14 cellular contexts compared by ENCODE assay signal in the genomic region with DNA sequence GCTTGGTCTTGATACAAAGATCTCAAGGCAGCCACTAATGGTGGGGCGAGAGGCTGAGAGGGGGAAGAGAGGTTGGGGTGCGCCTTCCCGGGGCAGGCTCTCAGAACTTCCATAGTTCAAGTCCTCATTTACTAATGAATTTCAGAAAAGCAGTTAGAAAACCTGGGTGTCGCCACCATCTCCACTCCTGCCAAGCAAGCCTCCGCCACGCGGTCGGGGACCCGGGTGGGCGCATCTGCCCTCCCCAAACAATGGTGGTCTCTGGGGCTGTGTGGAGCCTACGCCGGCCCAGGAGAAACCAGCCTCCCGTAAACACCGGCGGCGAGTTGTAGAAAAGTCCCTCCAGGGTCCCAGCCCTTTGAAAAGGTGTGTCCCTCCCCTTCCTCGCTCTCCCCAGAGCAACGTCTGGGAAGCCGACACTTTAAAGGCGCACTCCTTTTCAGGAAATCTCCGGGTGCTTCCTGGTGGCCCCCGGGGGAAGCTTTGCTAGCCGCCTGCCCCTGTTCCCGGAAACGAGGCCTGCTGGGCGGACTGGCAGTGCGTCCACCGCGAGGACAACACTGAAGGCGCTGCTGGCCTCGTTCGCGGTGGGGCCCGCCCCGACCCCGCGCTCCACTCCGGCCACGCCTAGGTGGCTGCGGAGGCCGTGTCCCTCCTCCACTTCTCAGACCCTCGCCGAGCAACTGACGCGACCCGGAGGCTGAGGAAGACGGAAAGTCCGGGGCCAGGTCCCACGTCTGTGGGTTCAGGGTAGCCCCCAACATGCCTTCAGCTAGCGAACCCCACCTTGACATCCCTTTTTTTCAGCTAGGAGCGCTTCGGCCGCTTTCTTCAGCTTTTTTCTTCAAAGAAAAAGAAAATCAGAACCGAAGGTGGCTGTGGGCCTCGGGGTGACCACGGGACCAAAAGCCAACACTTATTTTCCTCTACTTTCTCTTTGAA. TPM values are rescaled to one million over a fixed set of nuclear protein-coding genes. Genes with fewer than 3 reads are reported as not detected.
DNase-seq lines count a peak whose midpoint lies in the region; ATAC-seq and TF ChIP-seq lines count a peak whose summit lies in the region.
"Had no signal": no experiment of that assay in that cellular context is flagged by ENCODE, and none has a peak within 500 bp of the region (broad histone marks: within the 10 kb centered on the region; RNA-seq: fewer than 3 reads in every experiment).

No MANE protein-coding gene starts in this region.

- H3K4me3 ChIP-seq in esophagus muscularis mucosa, result peak overlapping the region; percentile 26 to 46 (median 38)
- peak overlapping the region; percentile 51 to 54 for H3K4me3 ChIP-seq in mucosa of rectum (ENCODE audit: low read length in 2 of 2)
- H3K4me3 ChIP-seq in suprapubic skin, result peak overlapping the region; percentile 49

- TF ChIP-seq POLR2A in esophagus muscularis mucosa (IDR thresholded peaks at IDR 0.05; ENCODE audit: low read depth) (no peak), suprapubic skin (IDR thresholded peaks at IDR 0.05) (no peak)

- H3K9me3 ChIP-seq in esophagus muscularis mucosa (no peaks in the 10 kb centered on the region), mucosa of rectum (ENCODE audit: control insufficient read depth in 2 of 2, low read length in 2 of 2) (no peaks in the 10 kb centered on the region), suprapubic skin (no peaks in the 10 kb centered on the region)

- intact Hi-C loops in esophagus muscularis mucosa (cut with DNase I), result no loop called here

- ATAC-seq in GM19395 (IDR thresholded peaks at IDR 0.05; ENCODE audit: unreplicated experiment), result no peak
- ATAC-seq: SK-N-SH treated with all-trans-retinoic acid at 6 μM for 48 hours had no signal

- H3K9ac ChIP-seq in mucosa of rectum (ENCODE audit: low read depth in 1 of 2, low read length in 2 of 2), result no peak overlapping the region

- no peaks in the 10 kb centered on the region for H3K36me3 ChIP-seq in esophagus muscularis mucosa
- H3K36me3 ChIP-seq in mucosa of rectum (ENCODE audit: control insufficient read depth in 2 of 2, insufficient read depth in 2 of 2, low read length in 2 of 2), result no peaks in the 10 kb centered on the region
- no peaks in the 10 kb centered on the region for H3K36me3 ChIP-seq in suprapubic skin

- peaks cover 0 to 96% (median 58%) of the 10 kb centered on the region in 4 donors for H3K27me3 ChIP-seq in esophagus muscularis mucosa
- peaks cover 54 to 55% of the 10 kb centered on the region in 2 donors for H3K27me3 ChIP-seq in mucosa of rectum (ENCODE audit: control insufficient read depth in 2 of 2, insufficient read depth in 2 of 2, low read length in 2 of 2)
- H3K27me3 ChIP-seq in suprapubic skin, result peaks cover 97% of the 10 kb centered on the region

- 22% methylated on average over 28 of the region's 56 CpGs for WGBS in esophagus muscularis mucosa
- 10% methylated on average over 13 of the region's 56 CpGs for WGBS in suprapubic skin

- H3K27ac ChIP-seq in esophagus muscularis mucosa (replicated peaks in 1 of 4), result no peak overlapping the region
- no peak overlapping the region for H3K27ac ChIP-seq in mucosa of rectum (ENCODE audit: low read depth in 2 of 2, low read length in 2 of 2)
- H3K27ac ChIP-seq in suprapubic skin, result no peak overlapping the region
- H3K27ac ChIP-seq: 22Rv1 had no signal

- H3K4me1 ChIP-seq in esophagus muscularis mucosa, result peaks cover 21 to 30% (median 28%) of the 10 kb centered on the region in 4 donors
- H3K4me1 ChIP-seq in mucosa of rectum (ENCODE audit: control insufficient read depth in 2 of 2, insufficient read depth in 2 of 2, low read length in 2 of 2), result peaks cover 8 to 11% of the 10 kb centered on the region in 2 donors
- H3K4me1 ChIP-seq in suprapubic skin, result peaks cover 27% of the 10 kb centered on the region

- TF ChIP-seq EP300 in esophagus muscularis mucosa (IDR thresholded peaks at IDR 0.05) (no peak), suprapubic skin (IDR thresholded peaks at IDR 0.05) (no peak)

- TF ChIP-seq CTCF in esophagus muscularis mucosa (IDR thresholded peaks at IDR 0.05) (no peak), suprapubic skin (IDR thresholded peaks at IDR 0.05) (no peak)

- DNase-seq in DMS53 (lab: John Stamatoyannopoulos, UW) (peak; percentile 50), DMS53 treated with DMSO at 0.1 percent for 48 hours (lab: John Stamatoyannopoulos, UW; ENCODE audit: unreplicated experiment) (no peak), esophagus muscularis mucosa (ENCODE audit: extremely low spot score) (no peak), suprapubic skin (ENCODE audit: low spot score in 2 of 2) (no peak), NCI-H2196 (lab: John Stamatoyannopoulos, UW; ENCODE audit: unreplicated experiment) (no peak), D341Med (ENCODE audit: low spot score) (no peak)
- DNase-seq: activated CD4-positive, alpha-beta T cell treated with anti-CD3 and anti-CD28 coated beads, Interleukin-2, amount 10 ng/mL, durations not matched to agents 7 days and 5 days; immature natural killer cell; NCI-H1105 had no signal

RNA-seq across cellular contexts. Expression of a gene that starts 16.8 kb away (rescaled TPM):
- total RNA-seq in esophagus muscularis mucosa (under 1 TPM in 1 of 4 donors, not detected in 3; 0.11 TPM), suprapubic skin (not detected)
- total RNA-seq: activated CD4-positive, alpha-beta T cell treated with anti-CD3 and anti-CD28 coated beads, Interleukin-2, amount 10 ng/mL, durations not matched to agents 7 days and 5 days; omental fat pad had no signal

RNA-seq across cellular contexts. Expression of a gene that starts 25.6 kb away (rescaled TPM):
- total RNA-seq in esophagus muscularis mucosa, result not detected
- under 1 TPM in 1 of 4 donors, not detected in 3; 0.19 TPM for total RNA-seq in suprapubic skin
- total RNA-seq: activated CD4-positive, alpha-beta T cell treated with anti-CD3 and anti-CD28 coated beads, Interleukin-2, amount 10 ng/mL, durations not matched to agents 7 days and 5 days; omental fat pad had no signal

RNA-seq across cellular contexts. Expression of a gene that starts 32.7 kb away (rescaled TPM):
- not detected for total RNA-seq in esophagus muscularis mucosa
- total RNA-seq in suprapubic skin, result not detected
- total RNA-seq: activated CD4-positive, alpha-beta T cell treated with anti-CD3 and anti-CD28 coated beads, Interleukin-2, amount 10 ng/mL, durations not matched to agents 7 days and 5 days; omental fat pad had no signal

RNA-seq across cellular contexts. Expression of a gene that starts 40.2 kb away (rescaled TPM):
- not detected for total RNA-seq in esophagus muscularis mucosa
- total RNA-seq in suprapubic skin, result not detected
- total RNA-seq: activated CD4-positive, alpha-beta T cell treated with anti-CD3 and anti-CD28 coated beads, Interleukin-2, amount 10 ng/mL, durations not matched to agents 7 days and 5 days; omental fat pad had no signal

RNA-seq across cellular contexts. Expression of a gene that starts 49.7 kb away (rescaled TPM):
- total RNA-seq in esophagus muscularis mucosa, result under 1 TPM in 2 of 4 donors, not detected in 2; 0.42 to 0.50 TPM
- under 1 TPM in 2 of 4 donors, not detected in 2; 0.56 to 0.59 TPM for total RNA-seq in suprapubic skin
- total RNA-seq: activated CD4-positive, alpha-beta T cell treated with anti-CD3 and anti-CD28 coated beads, Interleukin-2, amount 10 ng/mL, durations not matched to agents 7 days and 5 days had no signal
